15 cellular contexts compared by ENCODE assay signal in the genomic region with DNA sequence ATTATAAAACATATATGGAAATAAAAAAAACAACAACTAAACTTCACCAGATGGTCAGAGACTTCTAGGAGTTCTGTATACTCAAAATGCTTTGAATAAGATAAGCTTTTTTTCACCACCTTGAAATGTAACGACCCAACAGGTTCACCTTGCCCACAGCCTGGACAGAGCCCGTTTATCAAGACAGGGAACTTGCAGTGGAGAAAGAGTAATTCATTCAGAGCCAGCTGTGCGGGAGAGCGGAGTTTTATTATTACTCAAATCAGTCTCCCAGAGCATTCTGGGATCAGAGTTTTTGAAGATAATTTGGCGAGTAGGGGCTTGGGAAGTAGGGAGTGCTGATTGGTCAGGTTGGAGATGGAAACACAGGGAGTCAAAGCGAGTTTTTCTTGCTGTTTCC.
"Had no signal": no experiment of that assay in that cellular context is flagged by ENCODE, and none has a peak within 500 bp of the region (broad histone marks: within the 10 kb centered on the region; RNA-seq: fewer than 3 reads in every experiment).

No MANE protein-coding gene starts in this region.

- DNase-seq: activated CD4-positive, alpha-beta memory T cell treated with anti-CD3 and anti-CD28 coated beads, Interleukin-2, amount 10 ng/mL, durations not matched to agents 7 days and 5 days; activated CD4-positive, alpha-beta T cell treated with anti-CD3 and anti-CD28 coated beads for 1 hour; activated effector memory CD4-positive, alpha-beta T cell treated with anti-CD3 and anti-CD28 coated beads, Interleukin-2, amount 50 U/mL, for 16 hours; activated naive CD8-positive, alpha-beta T cell treated with anti-CD3 and anti-CD28 coated beads for 36 hours; activated T-cell treated with anti-CD3 and anti-CD28 coated beads, Interleukin-2, amount 50 U/mL, for 48 hours; cortex of kidney; effector CD4-positive, alpha-beta T cell; foreskin melanocyte; heart right ventricle; left colon; lower lobe of right lung; T1000 had no signal

- H3K36me3 Mint-ChIP-seq: activated naive CD8-positive, alpha-beta T cell treated with anti-CD3 and anti-CD28 coated beads for 36 hours; stimulated activated effector memory CD8-positive, alpha-beta T cell treated with anti-CD3 and anti-CD28 coated beads, Interleukin-12 subunit alpha, Interleukin-12 subunit beta, amount 100 ng/mL, for 72 hours had no signal

- H3K36me3 ChIP-seq: heart right ventricle, lower lobe of right lung had no signal

- H3K4me3 ChIP-seq: heart right ventricle, lower lobe of right lung had no signal

- H3K27ac ChIP-seq: heart right ventricle, lower lobe of right lung, VCaP had no signal

- H3K9me3 Mint-ChIP-seq: activated naive CD8-positive, alpha-beta T cell treated with anti-CD3 and anti-CD28 coated beads for 36 hours; stimulated activated effector memory CD8-positive, alpha-beta T cell treated with anti-CD3 and anti-CD28 coated beads, Interleukin-12 subunit alpha, Interleukin-12 subunit beta, amount 100 ng/mL, for 72 hours had no signal

- H3K4me1 ChIP-seq: lower lobe of right lung had no signal

- FAIRE-seq: endothelial cell of umbilical vein had no signal

- H3K9me3 ChIP-seq: heart right ventricle, lower lobe of right lung had no signal

- H3K27me3 Mint-ChIP-seq: activated naive CD8-positive, alpha-beta T cell treated with anti-CD3 and anti-CD28 coated beads for 36 hours had no signal

- H3K27ac Mint-ChIP-seq: activated CD4-positive, alpha-beta memory T cell treated with anti-CD3 and anti-CD28 coated beads, Interleukin-2, amount 10 ng/mL, durations not matched to agents 7 days and 5 days; activated naive CD8-positive, alpha-beta T cell treated with anti-CD3 and anti-CD28 coated beads for 36 hours; stimulated activated effector memory CD8-positive, alpha-beta T cell treated with anti-CD3 and anti-CD28 coated beads, Interleukin-12 subunit alpha, Interleukin-12 subunit beta, amount 100 ng/mL, for 72 hours had no signal

- H3K4me3 Mint-ChIP-seq: activated CD4-positive, alpha-beta memory T cell treated with anti-CD3 and anti-CD28 coated beads, Interleukin-2, amount 10 ng/mL, durations not matched to agents 7 days and 5 days; activated naive CD8-positive, alpha-beta T cell treated with anti-CD3 and anti-CD28 coated beads for 36 hours; stimulated activated effector memory CD8-positive, alpha-beta T cell treated with anti-CD3 and anti-CD28 coated beads, Interleukin-12 subunit alpha, Interleukin-12 subunit beta, amount 100 ng/mL, for 72 hours had no signal

- ATAC-seq: heart right ventricle, left colon, lower lobe of right lung had no signal
